ENCODE assay signal across 8 cellular contexts in genomic region chr3:10247679-10248183, GRCh38. TPM values are rescaled to one million over a fixed set of nuclear protein-coding genes. Genes with fewer than 3 reads are reported as not detected.
DNase-seq lines count a peak whose midpoint lies in the region; TF ChIP-seq lines count a peak whose summit lies in the region.

No MANE protein-coding gene starts in this region.

- intact Hi-C loops in activated T-helper 2 cell treated with anti-CD3 and anti-CD28 coated beads, Interferon-gamma antibody, Interleukin-2, Interleukin-4, amounts not matched to agents 10 μg/mL and 5 μg/mL and 100 μg/mL, durations not matched to agents 14 hours and 24 hours and 36 hours (cut with micrococcal nuclease) = loop anchor here (1.0 to 10.0 kb wide), 3 partner anchors 107 to 453 kb away; partner anchors contain the start of genes ARPC4, FANCD2, TADA3 and VHL

- H3K4me3 ChIP-seq in kidney epithelial cell (ENCODE audit: low read depth, low read length) (peak overlapping the region; percentile 62), subcutaneous abdominal adipose tissue (ENCODE audit: low read depth in 1 of 5, low read length in 5 of 5) (peak overlapping the region; percentile 66 to 94 (median 88))

- H3K4me1 Mint-ChIP-seq in T-helper 1 cell treated with Interleukin-12 subunit alpha and Interleukin-12 subunit beta and Interleukin-4 antibody, amounts not matched to agents 30 μg/mL and 1 μg/mL, for 36 hours (ENCODE audit: low read depth) = peaks cover 43% of the 10 kb centered on the region
- H3K4me1 Mint-ChIP-seq in activated T-helper 2 cell treated with anti-CD3 and anti-CD28 coated beads, Interferon-gamma antibody, Interleukin-2, Interleukin-4, amounts not matched to agents 10 μg/mL and 5 μg/mL and 100 μg/mL, durations not matched to agents 14 hours and 24 hours and 36 hours (ENCODE audit: low read depth) = peaks cover 50% of the 10 kb centered on the region

- no peak for TF ChIP-seq CTCF in kidney epithelial cell (IDR thresholded peaks at IDR 0.05; ENCODE audit: insufficient read depth, low read length, poor library complexity, severe bottlenecking)

- peaks cover 69% of the 10 kb centered on the region for H3K36me3 Mint-ChIP-seq in T-helper 1 cell treated with Interleukin-12 subunit alpha and Interleukin-12 subunit beta and Interleukin-4 antibody, amounts not matched to agents 30 μg/mL and 1 μg/mL, for 36 hours (ENCODE audit: low read depth)
- peaks cover 80% of the 10 kb centered on the region for H3K36me3 Mint-ChIP-seq in activated T-helper 2 cell treated with anti-CD3 and anti-CD28 coated beads, Interferon-gamma antibody, Interleukin-2, Interleukin-4, amounts not matched to agents 10 μg/mL and 5 μg/mL and 100 μg/mL, durations not matched to agents 14 hours and 24 hours and 36 hours (ENCODE audit: low read depth)

- peaks cover 0 to 12% (median 10%) of the 10 kb centered on the region in 5 donors for H3K9me3 ChIP-seq in subcutaneous abdominal adipose tissue (ENCODE audit: control insufficient read depth in 5 of 5, low read length in 5 of 5)

- peak overlapping the region; percentile 87 for H3K27ac Mint-ChIP-seq in T-helper 1 cell treated with Interleukin-12 subunit alpha and Interleukin-12 subunit beta and Interleukin-4 antibody, amounts not matched to agents 30 μg/mL and 1 μg/mL, for 36 hours
- H3K27ac Mint-ChIP-seq in activated T-helper 2 cell treated with anti-CD3 and anti-CD28 coated beads, Interferon-gamma antibody, Interleukin-2, Interleukin-4, amounts not matched to agents 10 μg/mL and 5 μg/mL and 100 μg/mL, durations not matched to agents 14 hours and 24 hours and 36 hours = peak overlapping the region; percentile 92

- H3K9ac ChIP-seq in subcutaneous abdominal adipose tissue (ENCODE audit: low read length in 5 of 5) = peak overlapping the region in 4 of 5 donors; percentile 26 to 96 (median 54)

- peak overlapping the region; percentile 72 for H3K27ac ChIP-seq in subcutaneous abdominal adipose tissue (ENCODE audit: low read depth, low read length)

- DNase-seq in T-helper 1 cell (no peak), kidney epithelial cell (ENCODE audit: low read depth) (no peak), D341Med (ENCODE audit: low spot score) (no peak), DMS53 (lab: John Stamatoyannopoulos, UW) (no peak)
- no peak for DNase-seq in activated T-helper 2 cell treated with anti-CD3 and anti-CD28 coated beads, Interferon-gamma antibody, Interleukin-2, Interleukin-4, amounts not matched to agents 10 μg/mL and 5 μg/mL and 100 μg/mL, durations not matched to agents 14 hours and 24 hours and 36 hours (ENCODE audit: low spot score)
- DNase-seq in stimulated activated CD4-positive, alpha-beta T cell treated with anti-CD3 and anti-CD28 coated beads, Interleukin-1b, Interleukin-23, amount 100 ng/mL, for 48 hours = no peak

- H3K36me3 ChIP-seq in kidney epithelial cell (ENCODE audit: control insufficient read depth, insufficient read depth, low read length) (no peaks in the 10 kb centered on the region), subcutaneous abdominal adipose tissue (ENCODE audit: control insufficient read depth in 5 of 5, insufficient read depth in 5 of 5, low read length in 5 of 5) (peaks cover 0 to 10% (median 6%) of the 10 kb centered on the region in 5 donors)

- H3K4me3 Mint-ChIP-seq in T-helper 1 cell treated with Interleukin-12 subunit alpha and Interleukin-12 subunit beta and Interleukin-4 antibody, amounts not matched to agents 30 μg/mL and 1 μg/mL, for 36 hours = peak overlapping the region; percentile 69
- H3K4me3 Mint-ChIP-seq in activated T-helper 2 cell treated with anti-CD3 and anti-CD28 coated beads, Interferon-gamma antibody, Interleukin-2, Interleukin-4, amounts not matched to agents 10 μg/mL and 5 μg/mL and 100 μg/mL, durations not matched to agents 14 hours and 24 hours and 36 hours (ENCODE audit: low read depth) = peak overlapping the region; percentile 76

- H3K27me3 ChIP-seq in kidney epithelial cell (ENCODE audit: control insufficient read depth, insufficient read depth, low read length) (no peaks in the 10 kb centered on the region), subcutaneous abdominal adipose tissue (ENCODE audit: control insufficient read depth in 5 of 5, insufficient read depth in 4 of 5, low read length in 5 of 5) (no peaks in the 10 kb centered on the region)

- peaks cover 10 to 39% (median 34%) of the 10 kb centered on the region in 5 donors for H3K4me1 ChIP-seq in subcutaneous abdominal adipose tissue (ENCODE audit: control insufficient read depth in 5 of 5, insufficient read depth in 5 of 5, low read length in 5 of 5)

- no peaks in the 10 kb centered on the region for H3K27me3 Mint-ChIP-seq in T-helper 1 cell treated with Interleukin-12 subunit alpha and Interleukin-12 subunit beta and Interleukin-4 antibody, amounts not matched to agents 30 μg/mL and 1 μg/mL, for 36 hours (ENCODE audit: low read depth)
- no peaks in the 10 kb centered on the region for H3K27me3 Mint-ChIP-seq in activated T-helper 2 cell treated with anti-CD3 and anti-CD28 coated beads, Interferon-gamma antibody, Interleukin-2, Interleukin-4, amounts not matched to agents 10 μg/mL and 5 μg/mL and 100 μg/mL, durations not matched to agents 14 hours and 24 hours and 36 hours (ENCODE audit: low read depth)

- H3K9me3 Mint-ChIP-seq in T-helper 1 cell treated with Interleukin-12 subunit alpha and Interleukin-12 subunit beta and Interleukin-4 antibody, amounts not matched to agents 30 μg/mL and 1 μg/mL, for 36 hours = peaks cover 29% of the 10 kb centered on the region
- H3K9me3 Mint-ChIP-seq in activated T-helper 2 cell treated with anti-CD3 and anti-CD28 coated beads, Interferon-gamma antibody, Interleukin-2, Interleukin-4, amounts not matched to agents 10 μg/mL and 5 μg/mL and 100 μg/mL, durations not matched to agents 14 hours and 24 hours and 36 hours = peaks cover 35% of the 10 kb centered on the region

RNA-seq across cellular contexts. Expression of gene TATDN2, which starts 0.5 kb away (rescaled TPM):
- 64.9 and 65.6 TPM in 2 replicates for total RNA-seq in activated T-helper 2 cell treated with anti-CD3 and anti-CD28 coated beads, Interferon-gamma antibody, Interleukin-2, Interleukin-4, amounts not matched to agents 10 μg/mL and 5 μg/mL and 100 μg/mL, durations not matched to agents 14 hours and 24 hours and 36 hours
- 14.8 and 16.4 TPM in 2 replicates for total RNA-seq in kidney epithelial cell

RNA-seq across cellular contexts. Expression of gene GHRL, which starts 45.0 kb away (rescaled TPM):
- total RNA-seq in activated T-helper 2 cell treated with anti-CD3 and anti-CD28 coated beads, Interferon-gamma antibody, Interleukin-2, Interleukin-4, amounts not matched to agents 10 μg/mL and 5 μg/mL and 100 μg/mL, durations not matched to agents 14 hours and 24 hours and 36 hours = 0.98 and 2.1 TPM in 2 replicates
- total RNA-seq in kidney epithelial cell = not detected in 2 replicates
